12 cellular contexts compared by ENCODE assay signal in the genomic region with DNA sequence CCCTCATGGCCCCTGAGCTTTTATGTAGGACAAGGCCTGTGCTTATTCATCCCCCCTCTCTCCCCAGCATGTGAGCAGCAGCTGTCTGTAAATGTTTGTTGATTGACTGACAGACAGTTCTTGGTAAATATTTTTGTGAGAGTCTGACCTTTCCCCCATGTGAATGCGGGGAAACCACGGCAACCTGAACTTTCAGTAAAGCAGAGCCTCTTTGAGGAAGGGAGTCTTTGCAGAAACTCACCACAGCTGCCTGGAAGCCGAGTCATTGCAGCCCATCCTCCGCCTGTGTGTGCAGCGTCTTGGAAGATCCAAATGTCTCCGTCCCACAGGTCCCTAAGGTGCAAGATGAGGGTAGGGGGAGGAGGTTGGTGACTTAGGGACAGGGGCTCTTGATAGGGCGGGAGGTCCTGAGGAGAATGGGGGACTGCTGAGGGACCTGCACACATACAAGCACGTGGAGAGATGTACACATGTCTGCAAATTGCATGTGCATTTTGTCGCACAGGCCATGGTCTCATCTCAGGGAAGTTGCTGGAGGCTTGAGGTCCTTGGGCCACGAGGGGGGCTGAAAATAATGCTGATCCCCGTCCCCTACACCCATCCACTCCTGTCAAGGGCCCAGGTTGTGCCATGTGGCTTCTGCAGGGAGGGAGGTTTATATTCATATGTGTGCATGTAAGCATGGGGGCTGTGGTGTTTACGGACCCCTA. TPM values are rescaled to one million over a fixed set of nuclear protein-coding genes. Genes with fewer than 3 reads are reported as not detected.
DNase-seq lines count a peak whose midpoint lies in the region; ATAC-seq, FAIRE-seq and TF ChIP-seq lines count a peak whose summit lies in the region.
"Had no signal": no experiment of that assay in that cellular context is flagged by ENCODE, and none has a peak within 500 bp of the region (broad histone marks: within the 10 kb centered on the region; RNA-seq: fewer than 3 reads in every experiment).

No MANE protein-coding gene starts in this region.

- H3K9me3 ChIP-seq in CD8-positive, alpha-beta T cell (ENCODE audit: low read length), result no peaks in the 10 kb centered on the region
- H3K9me3 ChIP-seq in thyroid gland, result no peaks in the 10 kb centered on the region

- peaks cover 40% of the 10 kb centered on the region for H3K4me1 Mint-ChIP-seq in CD8-positive, alpha-beta T cell (ENCODE audit: low read depth)
- H3K4me1 Mint-ChIP-seq in activated T-cell treated with anti-CD3 and anti-CD28 coated beads, Interleukin-2, amount 50 U/mL, for 72 hours (ENCODE audit: low read depth), result peaks cover 69% of the 10 kb centered on the region

- no peak overlapping the region for H3K27ac ChIP-seq in CD8-positive, alpha-beta T cell (ENCODE audit: low read depth, low read length)
- H3K27ac ChIP-seq in foreskin keratinocyte (no peak overlapping the region), thyroid gland (no peak overlapping the region)
- H3K27ac ChIP-seq: SK-N-MC had no signal

- H3K36me3 ChIP-seq in CD8-positive, alpha-beta T cell (ENCODE audit: insufficient read depth, low read length), result no peaks in the 10 kb centered on the region
- no peaks in the 10 kb centered on the region for H3K36me3 ChIP-seq in thyroid gland

- no peak for TF ChIP-seq POLR2A in thyroid gland (IDR thresholded peaks at IDR 0.05)

- no peak overlapping the region for H3K4me3 ChIP-seq in CD8-positive, alpha-beta T cell (ENCODE audit: low read depth, low read length)
- no peak overlapping the region for H3K4me3 ChIP-seq in thyroid gland (replicated peaks in 1 of 3)
- H3K4me3 ChIP-seq: SK-N-MC, skin epidermis had no signal

- ATAC-seq in CD8-positive, alpha-beta T cell, result no peak
- ATAC-seq in activated T-cell treated with anti-CD3 and anti-CD28 coated beads, Interleukin-2, amount 50 U/mL, for 72 hours (replicated peaks in 1 of 2), result peak; percentile 36 to 51
- ATAC-seq in foreskin keratinocyte, result no peak

- CTCF ChIA-PET in CD8-positive, alpha-beta T cell (lab: Charles Lee), result interaction anchor here (1.6 to 2.3 kb wide), 4 partner anchors 9 to 148 kb away, joined by 3 to 12 read pairs (median 6); no protein-coding TSS in a partner anchor

- peak overlapping the region; percentile 54 for H3K4me3 Mint-ChIP-seq in CD8-positive, alpha-beta T cell
- peak overlapping the region; percentile 79 to 84 for H3K4me3 Mint-ChIP-seq in activated T-cell treated with anti-CD3 and anti-CD28 coated beads, Interleukin-2, amount 50 U/mL, for 72 hours

- no peaks in the 10 kb centered on the region for H3K27me3 Mint-ChIP-seq in CD8-positive, alpha-beta T cell (ENCODE audit: low read depth)
- peaks cover 4% of the 10 kb centered on the region for H3K27me3 Mint-ChIP-seq in activated T-cell treated with anti-CD3 and anti-CD28 coated beads, Interleukin-2, amount 50 U/mL, for 72 hours (ENCODE audit: low read depth)

- POLR2A ChIA-PET in CD8-positive, alpha-beta T cell (lab: Charles Lee), result interaction anchor here (0.6 to 4.0 kb wide), 4 partner anchors 12 to 152 kb away, joined by 4 to 24 read pairs (median 10); no protein-coding TSS in a partner anchor

- no peak for TF ChIP-seq CTCF in CD8-positive, alpha-beta T cell (IDR thresholded peaks at IDR 0.05)
- TF ChIP-seq CTCF in foreskin keratinocyte (conservative IDR thresholded peaks at IDR 0.05), result no peak
- TF ChIP-seq CTCF in thyroid gland (IDR thresholded peaks at IDR 0.05), result no peak

- intact Hi-C loops in CD8-positive, alpha-beta T cell (cut with DNase I, micrococcal nuclease), result loop anchor here in 1 of 2 experiments (10.0 kb wide), 1 partner anchor 166 kb away; a partner anchor contains a TSS
- intact Hi-C loops in thyroid gland (cut with DNase I), result no loop called here

- no peaks in the 10 kb centered on the region for H3K36me3 Mint-ChIP-seq in CD8-positive, alpha-beta T cell
- peaks cover under 1 to 6% of the 10 kb centered on the region in 2 donors for H3K36me3 Mint-ChIP-seq in activated T-cell treated with anti-CD3 and anti-CD28 coated beads, Interleukin-2, amount 50 U/mL, for 72 hours (ENCODE audit: insufficient read depth in 2 of 2)

- no peaks in the 10 kb centered on the region for H3K27me3 ChIP-seq in CD8-positive, alpha-beta T cell (ENCODE audit: insufficient read depth, low read length)
- H3K27me3 ChIP-seq in foreskin keratinocyte, result no peaks in the 10 kb centered on the region
- no peaks in the 10 kb centered on the region for H3K27me3 ChIP-seq in thyroid gland

- peak overlapping the region; percentile 83 for H3K27ac Mint-ChIP-seq in CD8-positive, alpha-beta T cell
- peak overlapping the region; percentile 89 for H3K27ac Mint-ChIP-seq in activated T-cell treated with anti-CD3 and anti-CD28 coated beads, Interleukin-2, amount 50 U/mL, for 72 hours

- FAIRE-seq in GM18507 (lab: Jason Lieb, UNC), result peak; percentile 57
- FAIRE-seq: bronchial epithelial cell had no signal

- H3K4me1 ChIP-seq in CD8-positive, alpha-beta T cell (ENCODE audit: insufficient read depth, low read length), result peaks cover 37% of the 10 kb centered on the region
- no peaks in the 10 kb centered on the region for H3K4me1 ChIP-seq in foreskin keratinocyte
- peaks cover 0 to 6% of the 10 kb centered on the region in 2 donors for H3K4me1 ChIP-seq in thyroid gland

- WGBS in thyroid gland, 2 donors, result 73 to 76% methylated on average over 12 of the region's 12 CpGs

- peaks cover 1% of the 10 kb centered on the region for H3K9me3 Mint-ChIP-seq in CD8-positive, alpha-beta T cell
- H3K9me3 Mint-ChIP-seq in activated T-cell treated with anti-CD3 and anti-CD28 coated beads, Interleukin-2, amount 50 U/mL, for 72 hours, result peaks cover under 1 to 1% of the 10 kb centered on the region in 2 donors

- peak in 1 of 7 experiments; percentile 50 for DNase-seq in CD8-positive, alpha-beta T cell
- no peak for DNase-seq in GM18507 (ENCODE audit: extremely low spot score, insufficient read length, low read depth)
- DNase-seq in activated T-cell treated with anti-CD3 and anti-CD28 coated beads, Interleukin-2, amount 50 U/mL, for 72 hours, result peak; percentile 64 to 70
- peak; percentile 68 for DNase-seq in mesenteric fat pad (ENCODE audit: low spot score)
- no peak for DNase-seq in foreskin keratinocyte
- no peak for DNase-seq in thyroid gland
- DNase-seq in dermis blood vessel endothelial cell, result no peak
- DNase-seq: NCI-H1436, NCI-H774 had no signal

RNA-seq across cellular contexts. Expression of a gene that starts 22.9 kb away (rescaled TPM):
- 100 to 1,000 TPM; 113 to 121 TPM for total RNA-seq in CD8-positive, alpha-beta T cell
- total RNA-seq in activated T-cell treated with anti-CD3 and anti-CD28 coated beads, Interleukin-2, amount 50 U/mL, for 72 hours, result 100 to 1,000 TPM; 155 to 166 TPM
- total RNA-seq in mesenteric fat pad (0.22 TPM), foreskin keratinocyte (0.14 and 0.18 TPM in 2 replicates), thyroid gland (under 1 TPM; 0.11 to 0.88 (median 0.32) TPM), dermis blood vessel endothelial cell (under 0.01 and 0.14 TPM in 2 replicates)
- polyA plus RNA-seq in foreskin keratinocyte, result 0.08 and 0.12 TPM in 2 replicates
- total RNA-seq: bronchial epithelial cell had no signal

Comparison
In these comparisons a context has a peak if more than half of its experiments do, and no peak if none do; other contexts are left out.
1. ATAC-seq: peak in activated T-cell treated with anti-CD3 and anti-CD28 coated beads, Interleukin-2, amount 50 U/mL, for 72 hours (2 of 2); none in CD8-positive, alpha-beta T cell (single experiment) and foreskin keratinocyte (single experiment).
2. DNase-seq: peak in activated T-cell treated with anti-CD3 and anti-CD28 coated beads, Interleukin-2, amount 50 U/mL, for 72 hours (2 of 2) and mesenteric fat pad (single experiment); none in GM18507 (single experiment), foreskin keratinocyte (0 of 2), thyroid gland (0 of 2) and dermis blood vessel endothelial cell (single experiment).
3. RNA of a gene that starts 22.9 kb away (total RNA-seq): 155 to 166 TPM in activated T-cell treated with anti-CD3 and anti-CD28 coated beads, Interleukin-2, amount 50 U/mL, for 72 hours and 113 to 121 TPM in CD8-positive, alpha-beta T cell; 0.11 to 0.88 TPM in thyroid gland, 0.22 TPM in mesenteric fat pad (single experiment), 0.14 to 0.18 TPM in foreskin keratinocyte and under 0.01 to 0.14 TPM in dermis blood vessel endothelial cell; every median in the first group is over 10 times any median in the second.